8 cellular contexts compared by ENCODE assay signal in the genomic region with DNA sequence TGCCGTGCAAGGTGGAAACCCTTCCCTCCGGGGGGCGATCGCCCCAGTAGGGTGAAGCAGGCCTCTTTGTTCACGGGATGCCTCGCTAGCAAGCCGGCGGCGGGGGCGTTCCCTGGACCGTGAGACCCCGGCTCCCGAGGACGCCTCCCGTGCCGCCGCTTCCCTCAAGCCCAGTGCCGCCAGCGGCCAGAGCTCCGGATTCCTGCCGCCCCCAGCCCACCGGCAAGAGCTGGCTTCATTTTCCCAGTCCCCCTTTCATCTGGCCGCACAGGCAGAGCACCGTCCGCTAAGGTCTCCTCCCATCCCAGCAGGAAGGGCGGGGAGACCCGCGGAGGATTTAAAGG. TPM values are rescaled to one million over a fixed set of nuclear protein-coding genes. Genes with fewer than 3 reads are reported as not detected.
A peak's percentile ranks its signal among the peaks of the same experiment; 100 is the strongest.
DNase-seq lines count a peak whose midpoint lies in the region; ATAC-seq and TF ChIP-seq lines count a peak whose summit lies in the region.

No MANE protein-coding gene starts in this region.

- H3K4me2 ChIP-seq in Karpas-422 (ENCODE audit: low read depth, low read length, poor library complexity, severe bottlenecking), result peak overlapping the region; percentile 97

- no peaks in the 10 kb centered on the region for H3K27me3 ChIP-seq in AG04450 (ENCODE audit: control insufficient read depth, insufficient read depth, low read length)
- no peaks in the 10 kb centered on the region for H3K27me3 ChIP-seq in Karpas-422 (ENCODE audit: low read length)
- H3K27me3 ChIP-seq in psoas muscle (ENCODE audit: insufficient read depth in 3 of 3, low read length in 2 of 3), result no peaks in the 10 kb centered on the region

- no peaks in the 10 kb centered on the region for H3K9me2 ChIP-seq in Karpas-422 (replicated peaks; ENCODE audit: insufficient read depth, low read length)

- no peaks in the 10 kb centered on the region for H3K79me2 ChIP-seq in Karpas-422 (ENCODE audit: low read length)

- H3K4me3 ChIP-seq in AG04450 (ENCODE audit: low read depth, low read length), result peak overlapping the region; percentile 70
- H3K4me3 ChIP-seq in Karpas-422 (ENCODE audit: low read length), result peak overlapping the region; percentile 68
- H3K4me3 ChIP-seq in fibroblast of mammary gland (ENCODE audit: control insufficient read depth, low read depth, low read length), result peak overlapping the region; percentile 67
- peak overlapping the region; percentile 90 for H3K4me3 ChIP-seq in psoas muscle

- intact Hi-C loops in psoas muscle (cut with DNase I), result no loop called here

- H3K9me3 ChIP-seq in AG04450 (ENCODE audit: control insufficient read depth, insufficient read depth, low read length), result no peaks in the 10 kb centered on the region; the same call in 1 of the 2 replicates
- H3K9me3 ChIP-seq in Karpas-422 (ENCODE audit: low read length), result no peaks in the 10 kb centered on the region
- H3K9me3 ChIP-seq in psoas muscle, result no peaks in the 10 kb centered on the region

- TF ChIP-seq CTCF in AG04450 (IDR thresholded peaks at IDR 0.05; ENCODE audit: low read depth, low read length), result peak; percentile 21; the same call in 1 of the 2 replicates
- TF ChIP-seq CTCF in fibroblast of mammary gland (conservative IDR thresholded peaks at IDR 0.05; ENCODE audit: control insufficient read depth, insufficient read depth, low read depth, low read length), result no peak
- no peak for TF ChIP-seq CTCF in psoas muscle (IDR thresholded peaks at IDR 0.05)

- POLR2A ChIA-PET in AG04450 (lab: Yijun Ruan, JAX), result interaction anchor here (0.5 to 5.3 kb wide), 11 partner anchors 8 to 192 kb away, joined by 3 to 80 read pairs (median 8); partner anchors contain the start of genes IER5 and KIAA1614

- peak overlapping the region; percentile 72 for H3K9ac ChIP-seq in Karpas-422 (ENCODE audit: low read length)

- no peak for DNase-seq in AG04450 (ENCODE audit: low read depth, low spot score)
- DNase-seq in Karpas-422, result peak; percentile 65
- DNase-seq in activated T-cell treated with anti-CD3 and anti-CD28 coated beads, Interleukin-2, amount 50 U/mL, for 48 hours, result peak; percentile 56 to 67
- no peak for DNase-seq in fibroblast of mammary gland (ENCODE audit: low read depth)
- peak; percentile 60 to 72 for DNase-seq in psoas muscle
- no peak for DNase-seq in hippocampal formation (lab: John Stamatoyannopoulos, UW)
- DNase-seq in NCI-H187 treated with DMSO at 0.1 percent for 48 hours (lab: John Stamatoyannopoulos, UW), result no peak

- H4K20me1 ChIP-seq in Karpas-422 (ENCODE audit: insufficient read depth, low read depth, low read length), result no peaks in the 10 kb centered on the region

- H3K36me3 ChIP-seq in Karpas-422 (ENCODE audit: insufficient read depth, low read length) (no peaks in the 10 kb centered on the region), psoas muscle (ENCODE audit: insufficient read depth in 1 of 2, low read depth in 1 of 2) (no peaks in the 10 kb centered on the region)

- WGBS in psoas muscle, 3 donors, result 0 to 1% (median 0%) methylated on average over 15 to 28 of the region's 28 CpGs

- CTCF ChIA-PET in AG04450 (lab: Charles Lee), result interaction anchor here (0.5 to 3.6 kb wide), 3 partner anchors 16 to 38 kb away, joined by 3 to 29 read pairs (median 4); no protein-coding TSS in a partner anchor

- H2AFZ ChIP-seq in Karpas-422 (ENCODE audit: low read length), result peak overlapping the region; percentile 98

- H3K27ac ChIP-seq in AG04450 (ENCODE audit: low read depth, low read length) (peak overlapping the region; percentile 68), Karpas-422 (ENCODE audit: low read length) (no peak overlapping the region), psoas muscle (peak overlapping the region; percentile 89)

- H3K4me1 ChIP-seq in Karpas-422 (ENCODE audit: low read length) (peaks cover 33% of the 10 kb centered on the region), psoas muscle (peaks cover 27% of the 10 kb centered on the region)

- peak; percentile 13 for ATAC-seq in GM19043 (IDR thresholded peaks at IDR 0.05; ENCODE audit: low read depth, unreplicated experiment)
- ATAC-seq in psoas muscle, result peak in 1 of 4 donors; percentile 47

RNA-seq across cellular contexts. Expression of gene IER5, which starts 16.3 kb away (rescaled TPM):
- 20.4 and 20.7 TPM in 2 replicates for polyA plus RNA-seq in AG04450 (2011; rRNA removed)
- 26.6 and 31.9 TPM in 2 replicates for polyA minus RNA-seq in AG04450 (2011; rRNA and poly(A)+ RNA removed)
- total RNA-seq in Karpas-422 (2014; rRNA removed; shearing (Covaris generic); ENCODE audit: low replicate concordance), result 5.3 and 9.9 TPM in 2 replicates
- 100 to 1,000 TPM in 1 of 4 donors, 10 to 100 TPM in 3; 19.9 to 110 (median 48.6) TPM for total RNA-seq in psoas muscle
- polyA plus RNA-seq in psoas muscle, result 10 to 100 TPM; 22.8 to 47.5 (median 33.1) TPM

Comparison
In these comparisons a context has a peak if more than half of its experiments do, and no peak if none do; other contexts are left out.
1. DNase-seq: peak in Karpas-422 (single experiment), activated T-cell treated with anti-CD3 and anti-CD28 coated beads, Interleukin-2, amount 50 U/mL, for 48 hours (2 of 2) and psoas muscle (2 of 2); none in AG04450 (single experiment), fibroblast of mammary gland (single experiment), hippocampal formation (0 of 2) and NCI-H187 treated with DMSO at 0.1 percent for 48 hours (single experiment).
2. Peak in every context shown above with its lines, with median percentiles within 50 percentile points of each other: H3K4me3 ChIP-seq.